18 cellular contexts compared by ENCODE assay signal in genomic region chr4:128279624-128280225, GRCh38. TPM values are rescaled to one million over a fixed set of nuclear protein-coding genes. Genes with fewer than 3 reads are reported as not detected.
DNase-seq lines count a peak whose midpoint lies in the region; ATAC-seq and TF ChIP-seq lines count a peak whose summit lies in the region.
"Had no signal": no experiment of that assay in that cellular context is flagged by ENCODE, and none has a peak within 500 bp of the region (broad histone marks: within the 10 kb centered on the region; RNA-seq: fewer than 3 reads in every experiment).

No MANE protein-coding gene starts in this region.

- intact Hi-C loops in Right ventricle myocardium superior (cut with DNase I) = no loop called here
- intact Hi-C loops in cardiac septum (cut with DNase I) = loop anchor here (10.0 kb wide), 2 partner anchors 285 to 585 kb away; no protein-coding TSS in a partner anchor
- intact Hi-C loops in Calu3 (cut with micrococcal nuclease; ENCODE audit: unreplicated experiment) = no loop called here

- H3K9ac ChIP-seq in subcutaneous abdominal adipose tissue (ENCODE audit: low read length in 5 of 5) (peak overlapping the region in 1 of 5 donors; percentile 63), endodermal cell (ENCODE audit: extremely low read depth, low read length, poor library complexity, severe bottlenecking) (no peak overlapping the region)
- H3K9ac ChIP-seq: KMS-11 had no signal

- H3K36me3 Mint-ChIP-seq in Calu3 (ENCODE audit: insufficient read depth, unreplicated experiment) (peaks cover 12% of the 10 kb centered on the region), endodermal cell (ENCODE audit: low read depth) (peaks cover 41% of the 10 kb centered on the region)

- no peak for DNase-seq in Right ventricle myocardium superior
- DNase-seq in cardiac septum (ENCODE audit: low spot score) = no peak
- DNase-seq in MV-4-11 (lab: John Stamatoyannopoulos, UW) = peak; percentile 14
- peak; percentile 73 for DNase-seq in fibroblast of pulmonary artery (ENCODE audit: low read depth)
- DNase-seq in Calu3 = no peak
- DNase-seq in BE2C = no peak
- no peak for DNase-seq in endodermal cell
- DNase-seq: 8988T, DMS53, MG63, NCI-H1417 treated with DMSO at 0.1 percent for 48 hours, NCI-H2029, NCI-H510A, SJCRH30 had no signal

- H3K27ac Mint-ChIP-seq in Calu3 (ENCODE audit: unreplicated experiment) = no peak overlapping the region
- no peak overlapping the region for H3K27ac Mint-ChIP-seq in endodermal cell

- H3K4me1 ChIP-seq in subcutaneous abdominal adipose tissue (ENCODE audit: control insufficient read depth in 5 of 5, insufficient read depth in 5 of 5, low read length in 5 of 5) (peaks cover 0 to 48% (median 21%) of the 10 kb centered on the region in 5 donors), BE2C (no peaks in the 10 kb centered on the region), endodermal cell (ENCODE audit: control insufficient read depth, insufficient read depth, low read length) (no peaks in the 10 kb centered on the region)
- H3K4me1 ChIP-seq: SJCRH30 had no signal

- CTCF ChIA-PET in Calu3 (lab: Charles Lee) = no interaction called here

- H3K9me3 Mint-ChIP-seq in Calu3 (ENCODE audit: low read depth, unreplicated experiment) (no peaks in the 10 kb centered on the region), endodermal cell (no peaks in the 10 kb centered on the region)

- H3K4me3 ChIP-seq in fibroblast of pulmonary artery (replicated peaks; ENCODE audit: low read depth, low read length) = no peak overlapping the region
- H3K4me3 ChIP-seq in subcutaneous abdominal adipose tissue (ENCODE audit: low read depth in 1 of 5, low read length in 5 of 5) = no peak overlapping the region
- no peak overlapping the region for H3K4me3 ChIP-seq in BE2C (ENCODE audit: low read depth, low read length)
- no peak overlapping the region for H3K4me3 ChIP-seq in endodermal cell (ENCODE audit: low read length)
- H3K4me3 ChIP-seq: GM12878, MG63, SJCRH30 had no signal

- BruUV-seq in Calu3 (replicated peaks; lab: Mats Ljungman, UMichigan) = no TSS peak

- H3K27me3 ChIP-seq in subcutaneous abdominal adipose tissue (ENCODE audit: control insufficient read depth in 5 of 5, insufficient read depth in 4 of 5, low read length in 5 of 5) (no peaks in the 10 kb centered on the region), BE2C (no peaks in the 10 kb centered on the region), endodermal cell (ENCODE audit: control insufficient read depth, insufficient read depth, low read length, poor library complexity, severe bottlenecking) (no peaks in the 10 kb centered on the region)
- H3K27me3 ChIP-seq: MG63, SJCRH30 had no signal

- TF ChIP-seq CTCF in fibroblast of pulmonary artery (IDR thresholded peaks at IDR 0.05; ENCODE audit: low read length, missing control alignments) (no peak), Calu3 (IDR thresholded peaks at IDR 0.05; ENCODE audit: unreplicated experiment) (no peak), BE2C (IDR thresholded peaks at IDR 0.05; ENCODE audit: low read depth, low read length) (no peak), endodermal cell (conservative IDR thresholded peaks at IDR 0.05) (no peak)

- peak; percentile 55 for ATAC-seq in Right ventricle myocardium superior (ENCODE audit: poor library complexity)
- ATAC-seq: GM12878 had no signal

- no peak overlapping the region for H3K4me3 Mint-ChIP-seq in Calu3 (ENCODE audit: low read depth, unreplicated experiment)
- no peak overlapping the region for H3K4me3 Mint-ChIP-seq in endodermal cell

- H3K4me1 Mint-ChIP-seq in Calu3 (ENCODE audit: low read depth, unreplicated experiment) (peaks cover 21% of the 10 kb centered on the region), endodermal cell (no peaks in the 10 kb centered on the region)

- H3K27me3 Mint-ChIP-seq in Calu3 (ENCODE audit: unreplicated experiment) (no peaks in the 10 kb centered on the region), endodermal cell (ENCODE audit: insufficient read depth) (no peaks in the 10 kb centered on the region)

- 100% methylated on average over 1 to 2 of the region's 2 CpGs for WGBS in endodermal cell (ENCODE audit: insufficient coverage in 1 of 2, insufficient read length in 1 of 2), 2 experiments

- H3K36me3 ChIP-seq in subcutaneous abdominal adipose tissue (ENCODE audit: control insufficient read depth in 5 of 5, insufficient read depth in 5 of 5, low read length in 5 of 5) (no peaks in the 10 kb centered on the region), BE2C (peaks cover 16% of the 10 kb centered on the region), endodermal cell (ENCODE audit: control insufficient read depth, insufficient read depth, low read length) (peaks cover 76% of the 10 kb centered on the region)

- H3K9me3 ChIP-seq in subcutaneous abdominal adipose tissue (ENCODE audit: control insufficient read depth in 5 of 5, low read length in 5 of 5) (no peaks in the 10 kb centered on the region), BE2C (no peaks in the 10 kb centered on the region), endodermal cell (ENCODE audit: control insufficient read depth, low read length) (no peaks in the 10 kb centered on the region)
- H3K9me3 ChIP-seq: MG63, SJCRH30 had no signal

- H3K27ac ChIP-seq in subcutaneous abdominal adipose tissue (ENCODE audit: low read depth, low read length) (peak overlapping the region; percentile 81), endodermal cell (ENCODE audit: low read depth, low read length) (no peak overlapping the region)
- H3K27ac ChIP-seq: C4-2B, KMS-11, SJCRH30 had no signal

RNA-seq across cellular contexts. Expression of gene PGRMC2, which starts 7.9 kb away (rescaled TPM):
- total RNA-seq in Right ventricle myocardium superior = 58.4 TPM
- total RNA-seq in cardiac septum = 61.9 TPM
- total RNA-seq in Calu3 (2022) = 54.5 and 55.5 TPM in 2 replicates
- 74.4 TPM for polyA plus RNA-seq in BE2C (2012; ENCODE audit: insufficient read depth, insufficient read length, low read depth)
- total RNA-seq in endodermal cell = 10 to 100 TPM; 57.0 to 68.5 TPM
- polyA plus RNA-seq in endodermal cell (2013, experiment 1 of 2) = 68.7 TPM
- 70.6 TPM for polyA plus RNA-seq in endodermal cell (2013, experiment 2 of 2)

Comparison
In these comparisons a context has a peak if more than half of its experiments do, and no peak if none do; other contexts are left out.
1. DNase-seq: peak in MV-4-11 (single experiment) and fibroblast of pulmonary artery (single experiment); none in Right ventricle myocardium superior (single experiment), cardiac septum (single experiment), Calu3 (single experiment), BE2C (single experiment) and endodermal cell (single experiment).